9 cellular contexts compared by ENCODE assay signal in the genomic region with DNA sequence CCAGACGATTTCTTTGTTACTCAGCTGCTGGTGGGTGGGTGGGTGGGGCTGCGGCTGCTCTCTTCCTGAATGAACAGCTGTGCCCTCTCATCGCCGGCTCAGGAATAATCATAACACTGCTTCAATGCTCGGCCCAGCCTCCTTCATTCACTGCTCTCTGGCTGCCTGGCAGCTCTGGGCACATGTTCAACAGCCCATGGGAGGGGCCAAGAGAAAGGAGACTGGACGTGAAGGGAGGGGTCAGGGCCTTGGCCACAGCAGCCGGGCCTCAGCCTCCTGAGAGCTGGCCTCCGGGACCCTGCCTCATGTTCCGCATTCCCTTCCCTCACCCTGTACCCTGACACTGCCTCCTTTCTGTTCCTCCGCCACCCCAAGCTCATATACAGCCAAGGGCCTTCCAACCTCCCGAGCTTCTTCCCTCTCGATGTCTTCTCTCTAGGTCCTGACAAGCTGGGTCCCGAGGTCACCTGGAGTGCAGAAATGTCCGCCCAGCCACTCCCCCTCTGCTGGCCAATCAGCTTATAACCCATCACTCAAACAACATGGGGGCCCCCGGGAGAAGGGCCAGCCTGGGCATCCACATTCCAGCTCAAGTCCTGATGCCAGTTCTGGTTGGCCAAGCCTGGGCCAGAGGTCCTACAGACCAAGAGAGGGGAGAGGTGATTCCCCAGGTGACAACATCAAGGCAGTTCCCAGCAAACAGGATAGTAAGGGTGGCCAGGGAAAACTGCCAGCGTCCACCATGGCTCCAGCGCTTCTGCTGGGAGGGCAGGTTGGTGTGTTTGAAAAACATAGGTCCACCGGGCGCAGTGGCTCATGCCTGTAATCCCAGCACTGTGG. TPM values are rescaled to one million over a fixed set of nuclear protein-coding genes. Genes with fewer than 3 reads are reported as not detected.
DNase-seq lines count a peak whose midpoint lies in the region; ATAC-seq and TF ChIP-seq lines count a peak whose summit lies in the region.
"Had no signal": no experiment of that assay in that cellular context is flagged by ENCODE, and none has a peak within 500 bp of the region (broad histone marks: within the 10 kb centered on the region; RNA-seq: fewer than 3 reads in every experiment).

No MANE protein-coding gene starts in this region.

- peak overlapping the region; percentile 55 for H3K9ac ChIP-seq in fibroblast of lung (ENCODE audit: insufficient read depth, low read length)

- H3K9me3 Mint-ChIP-seq in osteocyte (ENCODE audit: unreplicated experiment): no peaks in the 10 kb centered on the region
- no peaks in the 10 kb centered on the region for H3K9me3 Mint-ChIP-seq in CD8-positive, alpha-beta memory T cell
- H3K9me3 Mint-ChIP-seq: dendritic cell treated with granulocyte-macrophage colony-stimulating factor and Interleukin-4, amounts not matched to agents 40 ng/mL and 50 ng/mL, for 4 days had no signal

- H4K20me1 ChIP-seq in fibroblast of lung (ENCODE audit: control insufficient read depth, extremely low read depth, insufficient read depth, low read length) (no peaks in the 10 kb centered on the region), PC-9 (ENCODE audit: insufficient read depth) (no peaks in the 10 kb centered on the region)

- POLR2A ChIA-PET in CD8-positive, alpha-beta memory T cell (lab: Charles Lee): no interaction called here
- POLR2A ChIA-PET in PC-9 (lab: Charles Lee; ENCODE audit: unreplicated experiment): interaction anchor here (0.6 kb wide), 3 partner anchors 14 to 94 kb away, joined by 3 to 4 read pairs (median 3); no protein-coding TSS in a partner anchor

- peaks cover 24% of the 10 kb centered on the region for H3K4me1 ChIP-seq in fibroblast of lung (ENCODE audit: control insufficient read depth, extremely low read depth, insufficient read depth, low read length)
- no peaks in the 10 kb centered on the region for H3K4me1 ChIP-seq in CD8-positive, alpha-beta memory T cell (ENCODE audit: insufficient read depth, low read length)
- H3K4me1 ChIP-seq in PC-9 (replicated peaks; ENCODE audit: insufficient read depth): peaks cover 3% of the 10 kb centered on the region

- no peak for TF ChIP-seq CTCF in fibroblast of lung (conservative IDR thresholded peaks at IDR 0.05 in 1 of 2, IDR thresholded peaks at IDR 0.05 in 1 of 2; ENCODE audit: low read depth in 1 of 2, low read length in 2 of 2)
- no peak for TF ChIP-seq CTCF in osteocyte (IDR thresholded peaks at IDR 0.05)
- TF ChIP-seq CTCF in PC-9 (conservative IDR thresholded peaks at IDR 0.05): no peak

- BruUV-seq in PC-9 (replicated peaks; lab: Mats Ljungman, UMichigan): no TSS peak

- H3K27me3 ChIP-seq in fibroblast of lung (ENCODE audit: control insufficient read depth, insufficient read depth, low read length) (no peaks in the 10 kb centered on the region), PC-9 (ENCODE audit: insufficient read depth, low read depth) (no peaks in the 10 kb centered on the region)
- peaks cover 5% of the 10 kb centered on the region for H3K27me3 ChIP-seq in CD8-positive, alpha-beta memory T cell (ENCODE audit: insufficient read depth, low read length, poor library complexity, severe bottlenecking)

- intact Hi-C loops in PC-9 (cut with micrococcal nuclease; ENCODE audit: unreplicated experiment): no loop called here

- H3K79me2 ChIP-seq in fibroblast of lung (ENCODE audit: control insufficient read depth, insufficient read depth, low read length) (no peaks in the 10 kb centered on the region), PC-9 (ENCODE audit: low read depth) (no peaks in the 10 kb centered on the region)

- H3F3A ChIP-seq in PC-9 (ENCODE audit: insufficient read depth, low read depth): peaks cover 1% of the 10 kb centered on the region; the same call in 1 of the 2 replicates

- no peak overlapping the region for H3K4me3 ChIP-seq in fibroblast of lung (replicated peaks in 1 of 4; ENCODE audit: control extremely low read depth in 1 of 4, insufficient read depth in 1 of 4, low read depth in 3 of 4, low read length in 4 of 4)
- H3K4me3 ChIP-seq in CD8-positive, alpha-beta memory T cell (ENCODE audit: low read length): no peak overlapping the region
- H3K4me3 ChIP-seq in PC-9: no peak overlapping the region

- peak; percentile 92 for DNase-seq in GM03348 (ENCODE audit: low spot score)
- DNase-seq in NCI-H69 (lab: John Stamatoyannopoulos, UW): peak; percentile 87
- peak; percentile 92 to 98 for DNase-seq in fibroblast of lung (ENCODE audit: low read depth in 2 of 2)
- DNase-seq in osteocyte (ENCODE audit: extremely low spot score, unreplicated experiment): peak; percentile 87
- no peak for DNase-seq in CD8-positive, alpha-beta memory T cell
- no peak for DNase-seq in HPDE6-E6E7 (ENCODE audit: extremely low spot score)
- no peak for DNase-seq in PC-9

- CTCF ChIA-PET in CD8-positive, alpha-beta memory T cell (lab: Charles Lee): interaction anchor here (0.8 to 1.6 kb wide), 3 partner anchors 10 to 31 kb away, joined by 3 to 4 read pairs (median 3); no protein-coding TSS in a partner anchor
- CTCF ChIA-PET in PC-9 (lab: Charles Lee): interaction anchor here (0.5 to 0.9 kb wide), 2 partner anchors 14 to 756 kb away, joined by 3 to 12 read pairs; no protein-coding TSS in a partner anchor

- peaks cover 62% of the 10 kb centered on the region for H3K4me1 Mint-ChIP-seq in osteocyte (ENCODE audit: unreplicated experiment)
- no peaks in the 10 kb centered on the region for H3K4me1 Mint-ChIP-seq in CD8-positive, alpha-beta memory T cell

- H3K36me3 ChIP-seq in fibroblast of lung (ENCODE audit: control insufficient read depth, insufficient read depth, low read length) (no peaks in the 10 kb centered on the region), PC-9 (ENCODE audit: low read depth) (no peaks in the 10 kb centered on the region)
- H3K36me3 ChIP-seq in CD8-positive, alpha-beta memory T cell (ENCODE audit: insufficient read depth, low read length): no peaks in the 10 kb centered on the region

- H3K4me2 ChIP-seq in fibroblast of lung (ENCODE audit: extremely low read depth, insufficient read depth, low read length): peak overlapping the region; percentile 75
- H3K4me2 ChIP-seq in PC-9: no peak overlapping the region

- no peaks in the 10 kb centered on the region for H3K27me3 Mint-ChIP-seq in osteocyte (ENCODE audit: unreplicated experiment)
- H3K27me3 Mint-ChIP-seq in CD8-positive, alpha-beta memory T cell: peaks cover 29 to 45% of the 10 kb centered on the region in 2 donors

- peak overlapping the region; percentile 91 for H3K27ac Mint-ChIP-seq in osteocyte (ENCODE audit: unreplicated experiment)
- no peak overlapping the region for H3K27ac Mint-ChIP-seq in CD8-positive, alpha-beta memory T cell
- H3K27ac Mint-ChIP-seq: dendritic cell treated with granulocyte-macrophage colony-stimulating factor and Interleukin-4, amounts not matched to agents 40 ng/mL and 50 ng/mL, for 4 days had no signal

- H3K4me3 Mint-ChIP-seq in osteocyte (ENCODE audit: unreplicated experiment): no peak overlapping the region
- no peak overlapping the region for H3K4me3 Mint-ChIP-seq in CD8-positive, alpha-beta memory T cell
- H3K4me3 Mint-ChIP-seq: dendritic cell treated with granulocyte-macrophage colony-stimulating factor and Interleukin-4, amounts not matched to agents 40 ng/mL and 50 ng/mL, for 4 days had no signal

- no peaks in the 10 kb centered on the region for H3K9me3 ChIP-seq in fibroblast of lung (ENCODE audit: control insufficient read depth, insufficient read depth, low read depth, low read length)
- H3K9me3 ChIP-seq in CD8-positive, alpha-beta memory T cell (ENCODE audit: low read length): no peaks in the 10 kb centered on the region
- no peaks in the 10 kb centered on the region for H3K9me3 ChIP-seq in PC-9 (ENCODE audit: insufficient read depth, low read depth)

- no peaks in the 10 kb centered on the region for H3K9me2 ChIP-seq in PC-9 (ENCODE audit: insufficient read depth)

- no peak for ATAC-seq in HG03520 (IDR thresholded peaks at IDR 0.05; ENCODE audit: unreplicated experiment)

- H2AFZ ChIP-seq in fibroblast of lung (ENCODE audit: low read length): peak overlapping the region; percentile 82
- no peak overlapping the region for H2AFZ ChIP-seq in PC-9

- H3K36me3 Mint-ChIP-seq in osteocyte (ENCODE audit: unreplicated experiment): no peaks in the 10 kb centered on the region
- no peaks in the 10 kb centered on the region for H3K36me3 Mint-ChIP-seq in CD8-positive, alpha-beta memory T cell

- H3K27ac ChIP-seq in fibroblast of lung (ENCODE audit: insufficient read depth, low read length) (peak overlapping the region; percentile 83), PC-9 (no peak overlapping the region)
- no peak overlapping the region for H3K27ac ChIP-seq in CD8-positive, alpha-beta memory T cell (ENCODE audit: low read depth, low read length)

RNA-seq across cellular contexts. Expression of a gene that starts 3.2 kb away (rescaled TPM):
- 8.2 and 15.2 TPM in 2 replicates for total RNA-seq in fibroblast of lung
- 3.3 and 11.2 TPM in 2 replicates for polyA plus RNA-seq in fibroblast of lung
- 8.2 and 32.3 TPM in 2 replicates for polyA plus RNA-seq in fibroblast of lung (2012)
- 6.2 and 14.9 TPM in 2 replicates for polyA minus RNA-seq in fibroblast of lung (ENCODE audit: low replicate concordance)
- total RNA-seq in osteocyte: 5.2 and 5.3 TPM in 2 replicates
- total RNA-seq in CD8-positive, alpha-beta memory T cell: not detected
- not detected for polyA plus RNA-seq in CD8-positive, alpha-beta memory T cell
- total RNA-seq in PC-9 (2021): 0.13 TPM in 1 of 2 replicates, not detected in the other

RNA-seq across cellular contexts. Expression of a gene that starts 13.4 kb away (rescaled TPM):
- total RNA-seq in fibroblast of lung (15.4 and 19.7 TPM in 2 replicates), osteocyte (38.2 and 39.7 TPM in 2 replicates), PC-9 (2021) (47.6 and 49.7 TPM in 2 replicates)
- 42.6 and 62.5 TPM in 2 replicates for polyA plus RNA-seq in fibroblast of lung
- polyA plus RNA-seq in fibroblast of lung (2012): 45.0 and 75.3 TPM in 2 replicates
- 86.8 and 140 TPM in 2 replicates for polyA minus RNA-seq in fibroblast of lung (ENCODE audit: low replicate concordance)
- 10 to 100 TPM; 69.9 to 78.7 TPM for total RNA-seq in CD8-positive, alpha-beta memory T cell
- polyA plus RNA-seq in CD8-positive, alpha-beta memory T cell: 22.6 TPM

RNA-seq across cellular contexts. Expression of a gene that starts 32.0 kb away (rescaled TPM):
- total RNA-seq in fibroblast of lung (26.2 and 32.4 TPM in 2 replicates), osteocyte (49.7 and 49.8 TPM in 2 replicates), PC-9 (2021) (49.3 and 53.1 TPM in 2 replicates)
- polyA plus RNA-seq in fibroblast of lung: 73.0 and 110 TPM in 2 replicates
- polyA plus RNA-seq in fibroblast of lung (2012): 79.3 and 106 TPM in 2 replicates
- 58.3 and 100 TPM in 2 replicates for polyA minus RNA-seq in fibroblast of lung (ENCODE audit: low replicate concordance)
- 10 to 100 TPM; 27.5 to 33.2 TPM for total RNA-seq in CD8-positive, alpha-beta memory T cell
- 33.3 TPM for polyA plus RNA-seq in CD8-positive, alpha-beta memory T cell

Comparison
In these comparisons a context has a peak if more than half of its experiments do, and no peak if none do; other contexts are left out.
1. DNase-seq: peak in GM03348 (single experiment), NCI-H69 (single experiment), fibroblast of lung (2 of 2) and osteocyte (single experiment); none in CD8-positive, alpha-beta memory T cell (0 of 5), HPDE6-E6E7 (single experiment) and PC-9 (0 of 2).